1 cellular context compared by ENCODE assay signal in genomic region chr9:81234924-81235610, GRCh38.
TF ChIP-seq lines count a peak whose summit lies in the region.

No MANE protein-coding gene starts in this region.

TF ChIP-seq in H1, 55 proteins besides CTCF, POLR2A, EP300 and RAD21 (continued from another document):
- TF ChIP-seq, protein P1, sequence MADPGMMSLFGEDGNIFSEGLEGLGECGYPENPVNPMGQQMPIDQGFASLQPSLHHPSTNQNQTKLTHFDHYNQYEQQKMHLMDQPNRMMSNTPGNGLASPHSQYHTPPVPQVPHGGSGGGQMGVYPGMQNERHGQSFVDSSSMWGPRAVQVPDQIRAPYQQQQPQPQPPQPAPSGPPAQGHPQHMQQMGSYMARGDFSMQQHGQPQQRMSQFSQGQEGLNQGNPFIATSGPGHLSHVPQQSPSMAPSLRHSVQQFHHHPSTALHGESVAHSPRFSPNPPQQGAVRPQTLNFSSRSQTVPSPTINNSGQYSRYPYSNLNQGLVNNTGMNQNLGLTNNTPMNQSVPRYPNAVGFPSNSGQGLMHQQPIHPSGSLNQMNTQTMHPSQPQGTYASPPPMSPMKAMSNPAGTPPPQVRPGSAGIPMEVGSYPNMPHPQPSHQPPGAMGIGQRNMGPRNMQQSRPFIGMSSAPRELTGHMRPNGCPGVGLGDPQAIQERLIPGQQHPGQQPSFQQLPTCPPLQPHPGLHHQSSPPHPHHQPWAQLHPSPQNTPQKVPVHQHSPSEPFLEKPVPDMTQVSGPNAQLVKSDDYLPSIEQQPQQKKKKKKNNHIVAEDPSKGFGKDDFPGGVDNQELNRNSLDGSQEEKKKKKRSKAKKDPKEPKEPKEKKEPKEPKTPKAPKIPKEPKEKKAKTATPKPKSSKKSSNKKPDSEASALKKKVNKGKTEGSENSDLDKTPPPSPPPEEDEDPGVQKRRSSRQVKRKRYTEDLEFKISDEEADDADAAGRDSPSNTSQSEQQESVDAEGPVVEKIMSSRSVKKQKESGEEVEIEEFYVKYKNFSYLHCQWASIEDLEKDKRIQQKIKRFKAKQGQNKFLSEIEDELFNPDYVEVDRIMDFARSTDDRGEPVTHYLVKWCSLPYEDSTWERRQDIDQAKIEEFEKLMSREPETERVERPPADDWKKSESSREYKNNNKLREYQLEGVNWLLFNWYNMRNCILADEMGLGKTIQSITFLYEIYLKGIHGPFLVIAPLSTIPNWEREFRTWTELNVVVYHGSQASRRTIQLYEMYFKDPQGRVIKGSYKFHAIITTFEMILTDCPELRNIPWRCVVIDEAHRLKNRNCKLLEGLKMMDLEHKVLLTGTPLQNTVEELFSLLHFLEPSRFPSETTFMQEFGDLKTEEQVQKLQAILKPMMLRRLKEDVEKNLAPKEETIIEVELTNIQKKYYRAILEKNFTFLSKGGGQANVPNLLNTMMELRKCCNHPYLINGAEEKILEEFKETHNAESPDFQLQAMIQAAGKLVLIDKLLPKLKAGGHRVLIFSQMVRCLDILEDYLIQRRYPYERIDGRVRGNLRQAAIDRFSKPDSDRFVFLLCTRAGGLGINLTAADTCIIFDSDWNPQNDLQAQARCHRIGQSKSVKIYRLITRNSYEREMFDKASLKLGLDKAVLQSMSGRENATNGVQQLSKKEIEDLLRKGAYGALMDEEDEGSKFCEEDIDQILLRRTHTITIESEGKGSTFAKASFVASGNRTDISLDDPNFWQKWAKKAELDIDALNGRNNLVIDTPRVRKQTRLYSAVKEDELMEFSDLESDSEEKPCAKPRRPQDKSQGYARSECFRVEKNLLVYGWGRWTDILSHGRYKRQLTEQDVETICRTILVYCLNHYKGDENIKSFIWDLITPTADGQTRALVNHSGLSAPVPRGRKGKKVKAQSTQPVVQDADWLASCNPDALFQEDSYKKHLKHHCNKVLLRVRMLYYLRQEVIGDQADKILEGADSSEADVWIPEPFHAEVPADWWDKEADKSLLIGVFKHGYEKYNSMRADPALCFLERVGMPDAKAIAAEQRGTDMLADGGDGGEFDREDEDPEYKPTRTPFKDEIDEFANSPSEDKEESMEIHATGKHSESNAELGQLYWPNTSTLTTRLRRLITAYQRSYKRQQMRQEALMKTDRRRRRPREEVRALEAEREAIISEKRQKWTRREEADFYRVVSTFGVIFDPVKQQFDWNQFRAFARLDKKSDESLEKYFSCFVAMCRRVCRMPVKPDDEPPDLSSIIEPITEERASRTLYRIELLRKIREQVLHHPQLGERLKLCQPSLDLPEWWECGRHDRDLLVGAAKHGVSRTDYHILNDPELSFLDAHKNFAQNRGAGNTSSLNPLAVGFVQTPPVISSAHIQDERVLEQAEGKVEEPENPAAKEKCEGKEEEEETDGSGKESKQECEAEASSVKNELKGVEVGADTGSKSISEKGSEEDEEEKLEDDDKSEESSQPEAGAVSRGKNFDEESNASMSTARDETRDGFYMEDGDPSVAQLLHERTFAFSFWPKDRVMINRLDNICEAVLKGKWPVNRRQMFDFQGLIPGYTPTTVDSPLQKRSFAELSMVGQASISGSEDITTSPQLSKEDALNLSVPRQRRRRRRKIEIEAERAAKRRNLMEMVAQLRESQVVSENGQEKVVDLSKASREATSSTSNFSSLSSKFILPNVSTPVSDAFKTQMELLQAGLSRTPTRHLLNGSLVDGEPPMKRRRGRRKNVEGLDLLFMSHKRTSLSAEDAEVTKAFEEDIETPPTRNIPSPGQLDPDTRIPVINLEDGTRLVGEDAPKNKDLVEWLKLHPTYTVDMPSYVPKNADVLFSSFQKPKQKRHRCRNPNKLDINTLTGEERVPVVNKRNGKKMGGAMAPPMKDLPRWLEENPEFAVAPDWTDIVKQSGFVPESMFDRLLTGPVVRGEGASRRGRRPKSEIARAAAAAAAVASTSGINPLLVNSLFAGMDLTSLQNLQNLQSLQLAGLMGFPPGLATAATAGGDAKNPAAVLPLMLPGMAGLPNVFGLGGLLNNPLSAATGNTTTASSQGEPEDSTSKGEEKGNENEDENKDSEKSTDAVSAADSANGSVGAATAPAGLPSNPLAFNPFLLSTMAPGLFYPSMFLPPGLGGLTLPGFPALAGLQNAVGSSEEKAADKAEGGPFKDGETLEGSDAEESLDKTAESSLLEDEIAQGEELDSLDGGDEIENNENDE (IDR thresholded peaks at IDR 0.05; ENCODE audit: insufficient replicate concordance, low read length), result no peak
- TF ChIP-seq ASH2L (IDR thresholded peaks at IDR 0.05; ENCODE audit: low read length) (no peak), TAF7 (optimal IDR thresholded peaks at IDR 0.05; ENCODE audit: borderline replicate concordance, low read depth, low read length) (no peak), BACH1 (IDR thresholded peaks at IDR 0.05; ENCODE audit: low read length) (no peak)
